Comparison of ENCODE assay signal across 11 cellular contexts in genomic region chr7:20539201-20539600, GRCh38.
DNase-seq lines count a peak whose midpoint lies in the region; ATAC-seq and TF ChIP-seq lines count a peak whose summit lies in the region.
"Had no signal": no experiment of that assay in that cellular context is flagged by ENCODE, and none has a peak within 500 bp of the region (broad histone marks: within the 10 kb centered on the region; RNA-seq: fewer than 3 reads in every experiment).

No MANE protein-coding gene starts in this region.

- H3K9me3 Mint-ChIP-seq in CD4-positive, alpha-beta T cell, result peaks cover 3% of the 10 kb centered on the region

- H3K4me1 ChIP-seq in gastroesophageal sphincter, result peaks cover 0 to 4% (median 0%) of the 10 kb centered on the region in 3 donors
- H3K4me1 ChIP-seq: lower lobe of right lung had no signal

- H3K27ac Mint-ChIP-seq in CD4-positive, alpha-beta T cell, result no peak overlapping the region
- H3K27ac Mint-ChIP-seq: activated naive CD8-positive, alpha-beta T cell had no signal

- TF ChIP-seq CTCF in HFF-Myc (IDR thresholded peaks at IDR 0.05; ENCODE audit: low read depth, low read length, missing control alignments) (peak; percentile 17), gastroesophageal sphincter (IDR thresholded peaks at IDR 0.05) (no peak)
- TF ChIP-seq CTCF in CD4-positive, alpha-beta T cell (IDR thresholded peaks at IDR 0.05), result no peak

- no peak for TF ChIP-seq EP300 in gastroesophageal sphincter (IDR thresholded peaks at IDR 0.05)

- no peak overlapping the region for H3K4me3 Mint-ChIP-seq in CD4-positive, alpha-beta T cell
- H3K4me3 Mint-ChIP-seq: activated naive CD8-positive, alpha-beta T cell had no signal

- no peaks in the 10 kb centered on the region for H3K27me3 Mint-ChIP-seq in CD4-positive, alpha-beta T cell
- H3K27me3 Mint-ChIP-seq: activated naive CD8-positive, alpha-beta T cell had no signal

- CTCF ChIA-PET in CD4-positive, alpha-beta T cell (lab: Charles Lee), result no interaction called here

- H3K9me3 ChIP-seq in gastroesophageal sphincter, result no peaks in the 10 kb centered on the region
- H3K9me3 ChIP-seq in CD4-positive, alpha-beta T cell (ENCODE audit: control insufficient read depth, low read length), result no peaks in the 10 kb centered on the region
- H3K9me3 ChIP-seq: lower lobe of right lung had no signal

- 82 to 94% methylated on average over 4 of the region's 4 CpGs for WGBS in gastroesophageal sphincter (ENCODE audit: low coverage in 1 of 2), 2 donors

- H3K27ac ChIP-seq in gastroesophageal sphincter, result no peak overlapping the region
- no peak overlapping the region for H3K27ac ChIP-seq in CD4-positive, alpha-beta T cell (ENCODE audit: low read depth, low read length)
- H3K27ac ChIP-seq: lower lobe of right lung had no signal

- no peaks in the 10 kb centered on the region for H3K27me3 ChIP-seq in gastroesophageal sphincter
- H3K27me3 ChIP-seq in CD4-positive, alpha-beta T cell (ENCODE audit: control insufficient read depth, insufficient read depth, low read length), result no peaks in the 10 kb centered on the region

- ATAC-seq in gastroesophageal sphincter, result no peak
- ATAC-seq in CD4-positive, alpha-beta T cell (ENCODE audit: poor library complexity), result no peak
- ATAC-seq: lower lobe of right lung had no signal

- in situ Hi-C loops in G401 (cut with HindIII; ENCODE audit: low sequenced_read_pairs), result no loop called here

- POLR2A ChIA-PET in CD4-positive, alpha-beta T cell (lab: Charles Lee), result no interaction called here

- no peaks in the 10 kb centered on the region for H3K4me1 Mint-ChIP-seq in CD4-positive, alpha-beta T cell (ENCODE audit: low read depth)

- no peaks in the 10 kb centered on the region for H3K36me3 ChIP-seq in gastroesophageal sphincter
- H3K36me3 ChIP-seq: lower lobe of right lung had no signal

- H3K4me3 ChIP-seq in HFF-Myc (replicated peaks; ENCODE audit: low read depth, low read length) (no peak overlapping the region), gastroesophageal sphincter (no peak overlapping the region)
- H3K4me3 ChIP-seq: lower lobe of right lung had no signal

- intact Hi-C loops in CD4-positive, alpha-beta T cell (cut with DNase I, micrococcal nuclease), result no loop called here

- TF ChIP-seq POLR2A in gastroesophageal sphincter (IDR thresholded peaks at IDR 0.05), result no peak

- peak; percentile 43 for DNase-seq in Daoy (ENCODE audit: low read depth)
- DNase-seq in HFF-Myc (ENCODE audit: extremely low read depth, low read depth), result no peak
- peak; percentile 46 for DNase-seq in RPMI8226
- DNase-seq in germinal center (ENCODE audit: low spot score), result peak; percentile 7
- DNase-seq in activated effector memory CD4-positive, alpha-beta T cell treated with anti-CD3 and anti-CD28 coated beads, Interleukin-2, amount 50 U/mL, for 16 hours, result no peak
- no peak for DNase-seq in CD4-positive, alpha-beta T cell
- DNase-seq in G401 (ENCODE audit: low spot score), result no peak
- DNase-seq: lower lobe of right lung, NCI-H345 had no signal

- no peaks in the 10 kb centered on the region for H3K36me3 Mint-ChIP-seq in CD4-positive, alpha-beta T cell (ENCODE audit: low read depth)
- H3K36me3 Mint-ChIP-seq: activated naive CD8-positive, alpha-beta T cell had no signal

Comparison
In these comparisons a context has a peak if more than half of its experiments do, and no peak if none do; other contexts are left out.
1. DNase-seq: peak in Daoy (single experiment), RPMI8226 (single experiment) and germinal center (single experiment); none in HFF-Myc (single experiment), activated effector memory CD4-positive, alpha-beta T cell treated with anti-CD3 and anti-CD28 coated beads, Interleukin-2, amount 50 U/mL, for 16 hours (single experiment), CD4-positive, alpha-beta T cell (0 of 10) and G401 (single experiment).